ENCODE assay signal across 1 cellular context in genomic region chr14:100144996-100145646, GRCh38.
TF ChIP-seq lines count a peak whose summit lies in the region.

No MANE protein-coding gene starts in this region.

TF ChIP-seq in HepG2, 621 proteins besides CTCF, POLR2A, EP300 and RAD21 (continued from another document and continues in another):
- TF ChIP-seq ZNF318 (CRISPR knock-in tag; IDR thresholded peaks at IDR 0.05) (0 out of 2 replicates have a peak, but pooled peaks have one; percentile 29), MXD3 (CRISPR knock-in tag; IDR thresholded peaks at IDR 0.05) (peak; percentile 80; the same call in 1 of the 2 replicates), ELF1 (CRISPR knock-in tag; IDR thresholded peaks at IDR 0.05) (peak; percentile 56; the same call in 1 of the 2 replicates), RFXANK (CRISPR knock-in tag; IDR thresholded peaks at IDR 0.05) (0 out of 2 replicates have a peak, but pooled peaks have one; percentile 60), ZFP36L1 (CRISPR knock-in tag; IDR thresholded peaks at IDR 0.05) (no peak), ZNF343 (CRISPR knock-in tag; IDR thresholded peaks at IDR 0.05) (peak; percentile 99), ZNF331 (CRISPR knock-in tag; IDR thresholded peaks at IDR 0.05) (peak; percentile 62), ZNF274 (CRISPR knock-in tag; IDR thresholded peaks at IDR 0.05) (0 out of 2 replicates have a peak, but pooled peaks have one; percentile 33), PATZ1 (CRISPR knock-in tag; IDR thresholded peaks at IDR 0.05) (peak; percentile 92), ZNF792 (CRISPR knock-in tag; IDR thresholded peaks at IDR 0.05) (peak; percentile 69; the same call in 1 of the 2 replicates), ZNF704 (CRISPR knock-in tag; IDR thresholded peaks at IDR 0.05; ENCODE audit: borderline replicate concordance) (0 out of 2 replicates have a peak, but pooled peaks have one; percentile 16), MEIS2 (CRISPR knock-in tag; IDR thresholded peaks at IDR 0.05) (peak; percentile 35; the same call in 1 of the 2 replicates), HNF4A (CRISPR knock-in tag; IDR thresholded peaks at IDR 0.05) (peak; percentile 98), RARG (CRISPR knock-in tag; IDR thresholded peaks at IDR 0.05; ENCODE audit: low read depth) (no peak), ZNF138 (CRISPR knock-in tag; IDR thresholded peaks at IDR 0.05; ENCODE audit: low read depth) (0 out of 2 replicates have a peak, but pooled peaks have one; percentile 40), ZNF775 (CRISPR knock-in tag; IDR thresholded peaks at IDR 0.05; ENCODE audit: borderline replicate concordance) (no peak), ZNF607 (CRISPR knock-in tag; IDR thresholded peaks at IDR 0.05; ENCODE audit: borderline replicate concordance) (no peak), NFKB2 (CRISPR knock-in tag; IDR thresholded peaks at IDR 0.05; ENCODE audit: borderline replicate concordance) (peak; percentile 78; the same call in 1 of the 2 replicates), ONECUT2 (CRISPR knock-in tag; IDR thresholded peaks at IDR 0.05) (no peak), RORA (CRISPR knock-in tag; IDR thresholded peaks at IDR 0.05) (no peak), ZFP1 (CRISPR knock-in tag; IDR thresholded peaks at IDR 0.05) (0 out of 2 replicates have a peak, but pooled peaks have one; percentile 39), ZNF564 (CRISPR knock-in tag; IDR thresholded peaks at IDR 0.05) (peak; percentile 53; the same call in 1 of the 2 replicates), CHCHD3 (CRISPR knock-in tag; IDR thresholded peaks at IDR 0.05) (0 out of 2 replicates have a peak, but pooled peaks have one; percentile 16), MXI1 (IDR thresholded peaks at IDR 0.05; ENCODE audit: borderline replicate concordance, low read depth, low read length) (peak; percentile 17; the same call in 1 of the 3 replicates), NCOA5 (CRISPR knock-in tag; IDR thresholded peaks at IDR 0.05) (no peak), ZBTB46 (CRISPR knock-in tag; IDR thresholded peaks at IDR 0.05; ENCODE audit: borderline replicate concordance) (no peak), HIVEP1 (CRISPR knock-in tag; IDR thresholded peaks at IDR 0.05) (0 out of 2 replicates have a peak, but pooled peaks have one; percentile 50), SP1 (IDR thresholded peaks at IDR 0.05) (no peak), SP1 (CRISPR knock-in tag; IDR thresholded peaks at IDR 0.05) (peak; percentile 84), HOXA3 (CRISPR knock-in tag; IDR thresholded peaks at IDR 0.05) (peak; percentile 76; the same call in 1 of the 2 replicates), UBTF (CRISPR knock-in tag; IDR thresholded peaks at IDR 0.05) (peak; percentile 81), NFE2L1 (CRISPR knock-in tag; IDR thresholded peaks at IDR 0.05; ENCODE audit: borderline replicate concordance) (no peak), CCAR2 (optimal IDR thresholded peaks at IDR 0.05; ENCODE audit: low read depth, low read length) (no peak), NFYC (CRISPR knock-in tag; IDR thresholded peaks at IDR 0.05) (no peak; the same call in 1 of the 2 replicates), SOX5 (CRISPR knock-in tag; IDR thresholded peaks at IDR 0.05; ENCODE audit: borderline replicate concordance) (peak; percentile 25; the same call in 1 of the 2 replicates), TFDP1 (CRISPR knock-in tag; IDR thresholded peaks at IDR 0.05; ENCODE audit: borderline replicate concordance) (peak; percentile 61; the same call in 1 of the 2 replicates), ZBTB33 (CRISPR knock-in tag; IDR thresholded peaks at IDR 0.05) (peak; percentile 58; the same call in 1 of the 2 replicates), ZSCAN5A (CRISPR knock-in tag; IDR thresholded peaks at IDR 0.05; ENCODE audit: borderline replicate concordance) (no peak)
